ENCODE assay signal across 22 cellular contexts in the genomic region with DNA sequence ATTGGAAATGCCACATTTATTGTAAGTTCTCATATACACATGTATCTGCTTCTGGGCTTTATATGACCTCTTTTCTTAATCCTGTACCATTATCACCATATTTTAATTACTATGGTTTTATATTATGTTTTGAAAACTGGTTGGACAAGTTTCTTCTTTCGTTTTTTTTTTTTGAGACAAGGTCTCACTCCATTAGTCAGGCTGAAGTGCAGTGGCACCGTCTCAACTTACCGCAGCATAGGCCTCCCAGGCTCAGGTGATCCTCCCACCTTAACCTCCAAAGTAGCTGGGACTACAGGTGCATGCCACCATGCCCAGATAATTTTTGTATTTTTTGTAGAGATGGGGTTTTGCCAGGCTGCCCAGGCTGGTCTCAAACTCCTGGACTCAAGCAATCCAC.
"Had no signal": no experiment of that assay in that cellular context is flagged by ENCODE, and none has a peak within 500 bp of the region (broad histone marks: within the 10 kb centered on the region; RNA-seq: fewer than 3 reads in every experiment).

No MANE protein-coding gene starts in this region.

- H3K9me3 ChIP-seq: colonic mucosa, neutrophil, right lobe of liver, stomach, thyroid gland had no signal

- H3K4me3 ChIP-seq: colonic mucosa, lung, right lobe of liver, stomach, thyroid gland had no signal

- ATAC-seq: left lobe of liver; natural killer cell treated with Interleukin-12 subunit alpha and Interleukin-12 subunit beta and Interleukin-15 and Interleukin-18, amount 100 ng/mL, for 72 hours; right lobe of liver; stimulated activated effector memory CD8-positive, alpha-beta T cell treated with anti-CD3 and anti-CD28 coated beads, Interleukin-12 subunit alpha, Interleukin-12 subunit beta, amount 100 ng/mL, for 72 hours had no signal

- DNase-seq: colonic mucosa; effector memory CD4-positive, alpha-beta T cell; erythroblast; hypothalamus; immature natural killer cell; islet precursor cell; naive B cell; right lobe of liver; stimulated activated CD4-positive, alpha-beta T cell treated with anti-CD3 and anti-CD28 coated beads, Interleukin-2, amount 100 ng/mL, for 24 hours; stimulated activated CD4-positive, alpha-beta T cell treated with anti-CD3 and anti-CD28 coated beads, Interleukin-4, amount 100 ng/mL, for 24 hours; stimulated activated naive CD4-positive, alpha-beta T cell treated with Interleukin-2 at 50 U/mL for 16 hours; stomach; trophoblast cell had no signal

- H3K27me3 ChIP-seq: colonic mucosa, neutrophil, right lobe of liver, stomach, thyroid gland had no signal

- H3K36me3 ChIP-seq: colonic mucosa, right lobe of liver, thyroid gland had no signal

- H3K4me1 ChIP-seq: colonic mucosa, parathyroid adenoma, thyroid gland had no signal

- FAIRE-seq: endothelial cell of umbilical vein, frontal cortex had no signal

- H3K27ac ChIP-seq: colonic mucosa, neutrophil, parathyroid adenoma, right lobe of liver, stomach, thyroid gland had no signal
